8 cellular contexts compared by ENCODE assay signal in genomic region chr18:35005963-35006577, GRCh38. TPM values are rescaled to one million over a fixed set of nuclear protein-coding genes. Genes with fewer than 3 reads are reported as not detected.
DNase-seq lines count a peak whose midpoint lies in the region; ATAC-seq and TF ChIP-seq lines count a peak whose summit lies in the region.

No MANE protein-coding gene starts in this region.

- peak; percentile 55 for TF ChIP-seq CTCF in smooth muscle cell (IDR thresholded peaks at IDR 0.05; ENCODE audit: borderline replicate concordance, insufficient read depth, poor library complexity, severe bottlenecking)

- no peak overlapping the region for H3K4me3 ChIP-seq in smooth muscle cell

- 35% methylated on average over 7 of the region's 7 CpGs for WGBS in smooth muscle cell (ENCODE audit: low lambda C conversion rate)

- DNase-seq in DMS114 treated with DMSO at 0.1 percent for 48 hours (lab: John Stamatoyannopoulos, UW; ENCODE audit: unreplicated experiment) (peak; percentile 61), NCI-H510A (lab: John Stamatoyannopoulos, UW) (peak; percentile 44), astrocyte of the hippocampus (ENCODE audit: low read depth, low spot score) (peak; percentile 80), hippocampal formation (lab: John Stamatoyannopoulos, UW) (peak; percentile 9 to 87), smooth muscle cell (lab: John Stamatoyannopoulos, UW; ENCODE audit: unreplicated experiment) (no peak)
- no peak for DNase-seq in stimulated activated CD8-positive, alpha-beta memory T cell treated with anti-CD3 and anti-CD28 coated beads, Interleukin-4, amount 100 ng/mL, for 48 hours

- H3K4me1 ChIP-seq in smooth muscle cell (ENCODE audit: low read depth), result no peaks in the 10 kb centered on the region

- ATAC-seq in GM19351 (IDR thresholded peaks at IDR 0.05; ENCODE audit: unreplicated experiment) (peak; percentile 93), HG03432 (IDR thresholded peaks at IDR 0.05; ENCODE audit: unreplicated experiment) (peak; percentile 84)

- H3K79me2 ChIP-seq in smooth muscle cell (ENCODE audit: low read depth), result no peaks in the 10 kb centered on the region

- no peaks in the 10 kb centered on the region for H4K20me1 ChIP-seq in smooth muscle cell (ENCODE audit: low read depth)

- no peak overlapping the region for H2AFZ ChIP-seq in smooth muscle cell (ENCODE audit: low read depth)

- no peaks in the 10 kb centered on the region for H3K27me3 ChIP-seq in smooth muscle cell (ENCODE audit: low read depth)

- H3K36me3 ChIP-seq in smooth muscle cell (ENCODE audit: low read depth), result no peaks in the 10 kb centered on the region

- H3F3A ChIP-seq in smooth muscle cell (ENCODE audit: low read depth), result no peaks in the 10 kb centered on the region

- no peak overlapping the region for H3K27ac ChIP-seq in smooth muscle cell (ENCODE audit: low read depth)

- H3K9me3 ChIP-seq in smooth muscle cell (replicated peaks; ENCODE audit: low read depth), result no peaks in the 10 kb centered on the region

- H3K4me2 ChIP-seq in smooth muscle cell, result no peak overlapping the region

- no peak overlapping the region for H3K9ac ChIP-seq in smooth muscle cell (ENCODE audit: low read depth)

RNA-seq across cellular contexts. Expression of gene MAPRE2, which starts 35.1 kb away (rescaled TPM):
- total RNA-seq in smooth muscle cell, result 21.8 and 24.9 TPM in 2 replicates
- 10.5 and 11.2 TPM in 2 replicates for polyA plus RNA-seq in smooth muscle cell

Comparison
In these comparisons a context has a peak if more than half of its experiments do, and no peak if none do; other contexts are left out.
1. DNase-seq: peak in DMS114 treated with DMSO at 0.1 percent for 48 hours (single experiment), NCI-H510A (single experiment), astrocyte of the hippocampus (single experiment) and hippocampal formation (2 of 2); none in smooth muscle cell (single experiment) and stimulated activated CD8-positive, alpha-beta memory T cell treated with anti-CD3 and anti-CD28 coated beads, Interleukin-4, amount 100 ng/mL, for 48 hours (single experiment).